ENCODE assay signal across 8 cellular contexts in the genomic region with DNA sequence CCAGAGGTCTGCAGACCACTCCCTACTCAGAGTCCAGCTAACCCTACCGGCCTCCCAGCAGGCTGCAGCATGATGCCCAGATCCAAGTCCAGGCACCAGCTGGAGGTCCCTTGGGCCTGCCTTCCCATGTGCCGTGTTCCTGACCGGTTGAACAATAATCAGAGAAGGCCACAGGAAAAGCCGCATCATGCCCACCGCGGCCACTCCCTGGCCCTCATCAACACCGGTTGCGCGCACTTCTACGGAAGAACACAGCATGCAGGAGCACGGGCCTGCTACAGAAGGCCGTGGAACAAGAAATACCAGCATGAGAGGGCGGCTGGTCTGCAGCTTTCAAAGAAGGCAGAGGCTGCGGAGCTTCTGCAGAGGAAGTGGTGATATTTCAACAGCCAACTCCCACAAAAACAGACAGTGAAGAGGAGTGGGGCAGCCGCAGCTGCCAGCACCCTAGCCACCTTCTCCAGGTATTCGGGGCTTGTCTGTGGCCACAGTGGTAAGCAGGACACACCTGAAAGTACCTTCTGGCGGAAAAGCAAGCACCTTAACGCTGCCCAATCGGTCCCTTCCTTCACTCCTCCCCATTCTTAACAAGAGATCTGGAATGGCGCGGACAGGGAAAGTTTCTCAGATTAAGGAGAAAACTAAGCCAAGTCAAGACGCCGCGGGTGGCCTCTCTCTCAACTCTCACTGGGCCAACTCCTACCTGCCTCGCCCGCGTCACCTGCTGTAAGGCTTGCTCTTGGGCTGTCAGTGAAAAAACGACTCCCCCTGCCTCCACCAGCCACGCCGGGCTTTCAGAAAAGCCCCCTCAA. TPM values are rescaled to one million over a fixed set of nuclear protein-coding genes. Genes with fewer than 3 reads are reported as not detected.
DNase-seq lines count a peak whose midpoint lies in the region; ATAC-seq and TF ChIP-seq lines count a peak whose summit lies in the region.

No MANE protein-coding gene starts in this region.

- no peak overlapping the region for H3K27ac ChIP-seq in SJCRH30
- peak overlapping the region in 2 of 21 experiments; percentile 43 to 63 for H3K27ac ChIP-seq in skin epidermis

- no peak for TF ChIP-seq CTCF in GM10266 (IDR thresholded peaks at IDR 0.05; ENCODE audit: control insufficient read depth, insufficient read depth, low read depth, missing control alignments)

- ATAC-seq in GM19351 (IDR thresholded peaks at IDR 0.05; ENCODE audit: unreplicated experiment) (no peak), GM18868 (IDR thresholded peaks at IDR 0.05; ENCODE audit: unreplicated experiment) (no peak)

- H3K27me3 ChIP-seq in SJCRH30: no peaks in the 10 kb centered on the region

- DNase-seq in NCI-H524 (lab: John Stamatoyannopoulos, UW): peak; percentile 30 to 45
- no peak for DNase-seq in NCI-H524 treated with DMSO at 0.1 percent for 48 hours (lab: John Stamatoyannopoulos, UW)
- peak; percentile 32 to 46 for DNase-seq in SJCRH30
- DNase-seq in head of caudate nucleus: peak in 22 of 42 donors; percentile 9 to 62 (median 37)
- DNase-seq in GM10266 (ENCODE audit: extremely low spot score): no peak

- H3K4me3 ChIP-seq in SJCRH30 (peak overlapping the region; percentile 74), skin epidermis (peak overlapping the region in 6 of 7 experiments; percentile 22 to 53 (median 36))

- intact Hi-C loops in head of caudate nucleus (cut with DNase I): loop anchor here (10.0 kb wide), 1 partner anchor 70 kb away; no protein-coding TSS in a partner anchor

- H3K36me3 ChIP-seq in SJCRH30: peaks cover 12% of the 10 kb centered on the region

- no peaks in the 10 kb centered on the region; the same call in 1 of the 2 replicates for H3K4me1 ChIP-seq in SJCRH30

- no peaks in the 10 kb centered on the region for H3K9me3 ChIP-seq in SJCRH30 (replicated peaks)

RNA-seq across cellular contexts. Expression of gene PGBD5, which starts 1.5 kb away (rescaled TPM):
- total RNA-seq in SJCRH30 (2014; rRNA removed; shearing (Covaris generic)): 20.2 and 21.6 TPM in 2 replicates

Comparison
In these comparisons a context has a peak if more than half of its experiments do, and no peak if none do; other contexts are left out.
1. DNase-seq: peak in NCI-H524 (2 of 2), SJCRH30 (2 of 2) and head of caudate nucleus (22 of 42); none in NCI-H524 treated with DMSO at 0.1 percent for 48 hours (single experiment) and GM10266 (single experiment).